In the genomic region with DNA sequence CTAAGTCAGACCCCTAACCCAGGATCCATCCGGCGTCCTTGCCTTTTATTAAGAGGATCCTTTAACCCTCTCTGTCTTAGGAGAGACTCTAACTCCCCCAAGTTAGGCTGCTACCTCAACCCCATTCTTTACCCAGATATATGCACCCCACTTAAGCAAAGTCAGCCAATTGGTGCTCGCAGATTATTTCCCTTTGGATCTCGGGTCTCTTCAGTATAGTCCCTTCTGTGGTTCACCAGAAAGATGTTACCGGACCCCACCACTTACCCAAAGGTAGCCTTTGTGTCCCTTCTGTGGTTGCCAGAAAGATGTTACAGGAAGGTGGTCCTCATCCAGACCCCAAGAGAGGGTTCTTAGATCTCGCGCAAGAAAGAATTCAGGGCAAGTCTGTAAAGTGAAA, we compare ENCODE assay signal across 1 cellular context.
TF ChIP-seq lines count a peak whose summit lies in the region.

No MANE protein-coding gene starts in this region.

TF ChIP-seq in GM23338, 12 proteins besides CTCF, POLR2A, EP300 and RAD21 (continued from another document):
- TF ChIP-seq, protein P1, sequence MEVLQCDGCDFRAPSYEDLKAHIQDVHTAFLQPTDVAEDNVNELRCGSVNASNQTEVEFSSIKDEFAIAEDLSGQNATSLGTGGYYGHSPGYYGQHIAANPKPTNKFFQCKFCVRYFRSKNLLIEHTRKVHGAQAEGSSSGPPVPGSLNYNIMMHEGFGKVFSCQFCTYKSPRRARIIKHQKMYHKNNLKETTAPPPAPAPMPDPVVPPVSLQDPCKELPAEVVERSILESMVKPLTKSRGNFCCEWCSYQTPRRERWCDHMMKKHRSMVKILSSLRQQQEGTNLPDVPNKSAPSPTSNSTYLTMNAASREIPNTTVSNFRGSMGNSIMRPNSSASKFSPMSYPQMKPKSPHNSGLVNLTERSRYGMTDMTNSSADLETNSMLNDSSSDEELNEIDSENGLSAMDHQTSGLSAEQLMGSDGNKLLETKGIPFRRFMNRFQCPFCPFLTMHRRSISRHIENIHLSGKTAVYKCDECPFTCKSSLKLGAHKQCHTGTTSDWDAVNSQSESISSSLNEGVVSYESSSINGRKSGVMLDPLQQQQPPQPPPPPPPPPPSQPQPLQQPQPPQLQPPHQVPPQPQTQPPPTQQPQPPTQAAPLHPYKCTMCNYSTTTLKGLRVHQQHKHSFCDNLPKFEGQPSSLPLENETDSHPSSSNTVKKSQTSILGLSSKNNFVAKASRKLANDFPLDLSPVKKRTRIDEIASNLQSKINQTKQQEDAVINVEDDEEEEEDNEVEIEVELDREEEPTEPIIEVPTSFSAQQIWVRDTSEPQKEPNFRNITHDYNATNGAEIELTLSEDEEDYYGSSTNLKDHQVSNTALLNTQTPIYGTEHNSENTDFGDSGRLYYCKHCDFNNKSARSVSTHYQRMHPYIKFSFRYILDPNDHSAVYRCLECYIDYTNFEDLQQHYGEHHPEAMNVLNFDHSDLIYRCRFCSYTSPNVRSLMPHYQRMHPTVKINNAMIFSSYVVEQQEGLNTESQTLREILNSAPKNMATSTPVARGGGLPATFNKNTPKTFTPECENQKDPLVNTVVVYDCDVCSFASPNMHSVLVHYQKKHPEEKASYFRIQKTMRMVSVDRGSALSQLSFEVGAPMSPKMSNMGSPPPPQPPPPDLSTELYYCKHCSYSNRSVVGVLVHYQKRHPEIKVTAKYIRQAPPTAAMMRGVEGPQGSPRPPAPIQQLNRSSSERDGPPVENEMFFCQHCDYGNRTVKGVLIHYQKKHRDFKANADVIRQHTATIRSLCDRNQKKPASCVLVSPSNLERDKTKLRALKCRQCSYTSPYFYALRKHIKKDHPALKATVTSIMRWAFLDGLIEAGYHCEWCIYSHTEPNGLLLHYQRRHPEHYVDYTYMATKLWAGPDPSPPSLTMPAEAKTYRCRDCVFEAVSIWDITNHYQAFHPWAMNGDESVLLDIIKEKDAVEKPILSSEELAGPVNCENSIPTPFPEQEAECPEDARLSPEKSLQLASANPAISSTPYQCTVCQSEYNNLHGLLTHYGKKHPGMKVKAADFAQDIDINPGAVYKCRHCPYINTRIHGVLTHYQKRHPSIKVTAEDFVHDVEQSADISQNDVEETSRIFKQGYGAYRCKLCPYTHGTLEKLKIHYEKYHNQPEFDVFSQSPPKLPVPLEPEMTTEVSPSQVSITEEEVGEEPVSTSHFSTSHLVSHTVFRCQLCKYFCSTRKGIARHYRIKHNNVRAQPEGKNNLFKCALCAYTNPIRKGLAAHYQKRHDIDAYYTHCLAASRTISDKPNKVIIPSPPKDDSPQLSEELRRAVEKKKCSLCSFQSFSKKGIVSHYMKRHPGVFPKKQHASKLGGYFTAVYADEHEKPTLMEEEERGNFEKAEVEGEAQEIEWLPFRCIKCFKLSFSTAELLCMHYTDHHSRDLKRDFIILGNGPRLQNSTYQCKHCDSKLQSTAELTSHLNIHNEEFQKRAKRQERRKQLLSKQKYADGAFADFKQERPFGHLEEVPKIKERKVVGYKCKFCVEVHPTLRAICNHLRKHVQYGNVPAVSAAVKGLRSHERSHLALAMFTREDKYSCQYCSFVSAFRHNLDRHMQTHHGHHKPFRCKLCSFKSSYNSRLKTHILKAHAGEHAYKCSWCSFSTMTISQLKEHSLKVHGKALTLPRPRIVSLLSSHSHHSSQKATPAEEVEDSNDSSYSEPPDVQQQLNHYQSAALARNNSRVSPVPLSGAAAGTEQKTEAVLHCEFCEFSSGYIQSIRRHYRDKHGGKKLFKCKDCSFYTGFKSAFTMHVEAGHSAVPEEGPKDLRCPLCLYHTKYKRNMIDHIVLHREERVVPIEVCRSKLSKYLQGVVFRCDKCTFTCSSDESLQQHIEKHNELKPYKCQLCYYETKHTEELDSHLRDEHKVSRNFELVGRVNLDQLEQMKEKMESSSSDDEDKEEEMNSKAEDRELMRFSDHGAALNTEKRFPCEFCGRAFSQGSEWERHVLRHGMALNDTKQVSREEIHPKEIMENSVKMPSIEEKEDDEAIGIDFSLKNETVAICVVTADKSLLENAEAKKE (CRISPR knock-in tag; IDR thresholded peaks at IDR 0.05), result no peak
- TF ChIP-seq ZNF114 (CRISPR knock-in tag; IDR thresholded peaks at IDR 0.05), result no peak
